In the genomic region with DNA sequence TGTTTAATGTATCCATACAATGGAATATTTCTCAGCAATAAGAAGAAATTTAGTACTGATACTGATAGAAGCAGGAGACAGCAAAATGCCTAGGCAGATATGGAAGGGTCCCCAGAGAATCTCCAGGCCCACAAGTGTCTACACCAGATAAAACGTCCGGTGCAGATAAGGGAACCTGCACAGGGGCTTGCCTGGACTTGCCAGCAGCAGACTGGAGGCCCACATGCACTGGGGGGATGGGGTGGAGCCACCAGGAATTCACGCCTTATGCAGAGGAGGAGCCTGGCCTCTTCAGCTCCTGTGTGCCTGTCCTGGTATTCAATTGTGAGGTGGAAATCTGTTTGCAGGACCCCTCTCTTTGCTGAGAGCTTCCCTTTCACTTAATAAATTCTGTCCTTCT, we compare ENCODE assay signal across 1 cellular context.
TF ChIP-seq lines count a peak whose summit lies in the region.

No MANE protein-coding gene starts in this region.

TF ChIP-seq in HepG2, 621 proteins besides CTCF, POLR2A, EP300 and RAD21:
- TF ChIP-seq TP53 (CRISPR knock-in tag; conservative IDR thresholded peaks at IDR 0.05): peak; percentile 95
